28 cellular contexts compared by ENCODE assay signal in the genomic region with DNA sequence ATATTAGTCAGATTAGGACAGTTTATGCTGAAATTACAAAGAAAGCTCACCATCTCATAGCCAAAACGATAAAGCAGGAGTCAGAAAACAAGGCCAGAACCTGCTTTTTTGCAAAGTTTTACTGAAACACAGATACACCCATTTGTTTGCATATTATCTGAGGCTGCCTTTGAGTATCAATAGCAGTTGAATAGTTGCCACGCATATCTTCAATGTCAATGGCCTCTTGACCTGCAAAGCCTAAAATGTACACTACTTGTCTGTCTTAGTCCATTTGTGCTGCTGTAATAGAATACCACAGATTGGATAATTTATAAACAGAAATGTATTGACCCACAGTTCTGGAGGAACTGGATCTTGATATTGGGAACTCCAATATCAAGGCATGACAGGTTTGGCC.
"Had no signal": no experiment of that assay in that cellular context is flagged by ENCODE, and none has a peak within 500 bp of the region (broad histone marks: within the 10 kb centered on the region; RNA-seq: fewer than 3 reads in every experiment).

No MANE protein-coding gene starts in this region.

- H2AFZ ChIP-seq: parathyroid adenoma had no signal

- H3K4me1 ChIP-seq: colonic mucosa, gastrocnemius medialis, parathyroid adenoma, right atrium auricular region, spleen, upper lobe of right lung had no signal

- H3K27me3 Mint-ChIP-seq: memory B cell; stimulated activated memory B cell treated with anti-CD40 and anti-IgM and Interleukin-4, amounts not matched to agents 10 μg/mL and 1 μg/mL and 100 μg/mL, for 72 hours had no signal

- H3K4me3 Mint-ChIP-seq: dendritic cell treated with granulocyte-macrophage colony-stimulating factor and Interleukin-4, amounts not matched to agents 40 ng/mL and 50 ng/mL, for 4 days; endodermal cell; memory B cell; mesothelial cell of epicardium; naive B cell; natural killer cell treated with Interleukin-12 subunit alpha and Interleukin-12 subunit beta and Interleukin-15 and Interleukin-18, amount 100 ng/mL, for 72 hours; neural crest cell; stimulated activated memory B cell treated with anti-CD40 and anti-IgM and Interleukin-4, amounts not matched to agents 10 μg/mL and 1 μg/mL and 100 μg/mL, for 72 hours; stimulated activated naive CD8-positive, alpha-beta T cell treated with anti-CD3 and anti-CD28 coated beads, Interleukin-15, Interleukin-2, amounts not matched to agents 100 ng/mL and 50 ng/mL, for 24 hours had no signal

- H3K9me3 Mint-ChIP-seq: dendritic cell treated with granulocyte-macrophage colony-stimulating factor and Interleukin-4, amounts not matched to agents 40 ng/mL and 50 ng/mL, for 4 days; endodermal cell; mesothelial cell of epicardium; naive B cell; natural killer cell treated with Interleukin-12 subunit alpha and Interleukin-12 subunit beta and Interleukin-15 and Interleukin-18, amount 100 ng/mL, for 72 hours; neural crest cell; stimulated activated memory B cell treated with anti-CD40 and anti-IgM and Interleukin-4, amounts not matched to agents 10 μg/mL and 1 μg/mL and 100 μg/mL, for 72 hours; stimulated activated naive CD8-positive, alpha-beta T cell treated with anti-CD3 and anti-CD28 coated beads, Interleukin-15, Interleukin-2, amounts not matched to agents 100 ng/mL and 50 ng/mL, for 24 hours had no signal

- H3K79me2 ChIP-seq: parathyroid adenoma had no signal

- H3K4me1 Mint-ChIP-seq: endodermal cell; memory B cell; mesothelial cell of epicardium; naive B cell; neural crest cell; stimulated activated memory B cell treated with anti-CD40 and anti-IgM and Interleukin-4, amounts not matched to agents 10 μg/mL and 1 μg/mL and 100 μg/mL, for 72 hours had no signal

- DNase-seq: colonic mucosa; effector CD8-positive, alpha-beta T cell; endodermal cell; foreskin fibroblast; gastrocnemius medialis; head of caudate nucleus; mucosa of descending colon; naive B cell; spleen; stimulated activated CD4-positive, alpha-beta T cell treated with anti-CD3 and anti-CD28 coated beads, Interleukin-4, amount 100 ng/mL, for 4 hours; transverse colon; upper lobe of right lung; uterus had no signal

- H3K27ac ChIP-seq: colonic mucosa, epithelial cell of prostate, gastrocnemius medialis, parathyroid adenoma, right atrium auricular region, skin epidermis, spleen, thoracic aorta, transverse colon, upper lobe of right lung, uterus had no signal

- H3K9ac ChIP-seq: parathyroid adenoma had no signal

- H3K27me3 ChIP-seq: colonic mucosa, gastrocnemius medialis, right atrium auricular region, spleen, transverse colon, upper lobe of right lung, uterus had no signal

- H3K36me3 ChIP-seq: colonic mucosa, gastrocnemius medialis, right atrium auricular region, spleen, thoracic aorta, transverse colon, upper lobe of right lung, uterus had no signal

- H3K9me3 ChIP-seq: colonic mucosa, gastrocnemius medialis, mucosa of descending colon, right atrium auricular region, spleen, thoracic aorta, transverse colon, upper lobe of right lung, uterus had no signal

- H3K27ac Mint-ChIP-seq: dendritic cell treated with granulocyte-macrophage colony-stimulating factor and Interleukin-4, amounts not matched to agents 40 ng/mL and 50 ng/mL, for 4 days; endodermal cell; memory B cell; mesothelial cell of epicardium; naive B cell; natural killer cell treated with Interleukin-12 subunit alpha and Interleukin-12 subunit beta and Interleukin-15 and Interleukin-18, amount 100 ng/mL, for 72 hours; progenitor cell of endocrine pancreas; stimulated activated memory B cell treated with anti-CD40 and anti-IgM and Interleukin-4, amounts not matched to agents 10 μg/mL and 1 μg/mL and 100 μg/mL, for 72 hours; stimulated activated naive CD8-positive, alpha-beta T cell treated with anti-CD3 and anti-CD28 coated beads, Interleukin-15, Interleukin-2, amounts not matched to agents 100 ng/mL and 50 ng/mL, for 24 hours had no signal

- ATAC-seq: stimulated activated memory B cell treated with anti-CD40 and anti-IgM and Interleukin-4, amounts not matched to agents 10 μg/mL and 1 μg/mL and 100 μg/mL, for 72 hours had no signal

- H3K4me3 ChIP-seq: colonic mucosa, gastrocnemius medialis, lung, mucosa of descending colon, right atrium auricular region, skin epidermis, spleen, thoracic aorta, transverse colon, upper lobe of right lung, uterus had no signal

- H3K36me3 Mint-ChIP-seq: memory B cell; mesothelial cell of epicardium; naive B cell; natural killer cell treated with Interleukin-12 subunit alpha and Interleukin-12 subunit beta and Interleukin-15 and Interleukin-18, amount 100 ng/mL, for 72 hours; stimulated activated memory B cell treated with anti-CD40 and anti-IgM and Interleukin-4, amounts not matched to agents 10 μg/mL and 1 μg/mL and 100 μg/mL, for 72 hours had no signal

- FAIRE-seq: keratinocyte had no signal
